In genomic region chr2:203327582-203327917, GRCh38 we compare ENCODE assay signal across 8 cellular contexts. TPM values are rescaled to one million over a fixed set of nuclear protein-coding genes. Genes with fewer than 3 reads are reported as not detected.
DNase-seq lines count a peak whose midpoint lies in the region; ATAC-seq and TF ChIP-seq lines count a peak whose summit lies in the region.

No MANE protein-coding gene starts in this region.

- BruUV-seq in IMR-90 (replicated peaks; lab: Mats Ljungman, UMichigan) = no TSS peak

- no peak for TF ChIP-seq POLR2A in IMR-90 (IDR thresholded peaks at IDR 0.05; ENCODE audit: low read depth, low read length)
- no peak for TF ChIP-seq POLR2A in testis (IDR thresholded peaks at IDR 0.05)

- H3K9ac ChIP-seq in IMR-90 (ENCODE audit: low read depth, low read length) = peak overlapping the region; percentile 80

- H3K27ac ChIP-seq in IMR-90 (ENCODE audit: insufficient read depth, low read length) (peak overlapping the region; percentile 75), angular gyrus (ENCODE audit: low read depth, low read length) (peak overlapping the region; percentile 84), testis (peak overlapping the region; percentile 94 to 95)

- H2BK20ac ChIP-seq in IMR-90 (ENCODE audit: low read depth, low read length) = 0 out of 2 replicates have a peak overlapping the region, but pooled peaks have one; percentile 15

- TF ChIP-seq CTCF in GM12875 (IDR thresholded peaks at IDR 0.05; ENCODE audit: borderline replicate concordance, insufficient read depth, low read depth, low read length) (no peak), IMR-90 (conservative IDR thresholded peaks at IDR 0.05; ENCODE audit: low read depth, low read length) (no peak), testis (IDR thresholded peaks at IDR 0.05) (no peak)

- H4K8ac ChIP-seq in IMR-90 (ENCODE audit: low read depth in 2 of 2, low read length in 2 of 2) = peak overlapping the region; percentile 80 to 88

- H3K4me3 ChIP-seq in GM12875 (ENCODE audit: low read depth, low read length) (peak overlapping the region; percentile 77), IMR-90 (ENCODE audit: insufficient read depth, low read depth, low read length) (peak overlapping the region; percentile 92), testis (peak overlapping the region; percentile 97 to 98)

- H2AK5ac ChIP-seq in IMR-90 (ENCODE audit: low read depth, low read length) = no peak overlapping the region

- peak overlapping the region; percentile 49 for H4K91ac ChIP-seq in IMR-90 (ENCODE audit: insufficient read depth, low read depth, low read length)

- ATAC-seq in IMR-90 (ENCODE audit: low read depth) = peak; percentile 4

- peaks cover 3 to 26% of the 10 kb centered on the region in 2 experiments; a peak in 3 of 4 replicates for H3K79me1 ChIP-seq in IMR-90 (ENCODE audit: low read depth in 1 of 2, low read length in 2 of 2)

- in situ Hi-C loops in IMR-90 (cut with MboI; ENCODE audit: low sequenced_read_pairs) = no loop called here

- POLR2A ChIA-PET in IMR-90 (lab: Charles Lee; ENCODE audit: unreplicated experiment) = no interaction called here

- H2AFZ ChIP-seq in IMR-90 (replicated peaks; ENCODE audit: low read length, poor library complexity) = peak overlapping the region; percentile 89

- peak overlapping the region; percentile 39 for H3K18ac ChIP-seq in IMR-90 (ENCODE audit: low read depth, low read length)

- peak overlapping the region; percentile 93 for H3K14ac ChIP-seq in IMR-90 (replicated peaks; ENCODE audit: low read depth, low read length)

- peak overlapping the region; percentile 54; the same call in 1 of the 2 replicates for H2BK120ac ChIP-seq in IMR-90 (ENCODE audit: low read depth, low read length)

- intact Hi-C loops in IMR-90 (cut with micrococcal nuclease) = loop anchor here (5.0 to 10.0 kb wide), 2 partner anchors 125 to 487 kb away; no protein-coding TSS in a partner anchor
- intact Hi-C loops in testis (cut with DNase I; ENCODE audit: low total_unique reads) = no loop called here

- peak overlapping the region; percentile 63 for H4K5ac ChIP-seq in IMR-90 (ENCODE audit: low read depth, low read length)

- H2BK5ac ChIP-seq in IMR-90 (ENCODE audit: low read depth, low read length, poor library complexity, severe bottlenecking) = peak overlapping the region; percentile 64

- H3K27me3 ChIP-seq in IMR-90 (ENCODE audit: control insufficient read depth, insufficient read depth, low read length) (no peaks in the 10 kb centered on the region), testis (no peaks in the 10 kb centered on the region)

- peak overlapping the region; percentile 85 for H3K4ac ChIP-seq in IMR-90 (ENCODE audit: low read depth, low read length)

- H3K36me3 ChIP-seq in IMR-90 (ENCODE audit: control insufficient read depth, insufficient read depth, low read length) (no peaks in the 10 kb centered on the region), testis (ENCODE audit: low read depth, missing control alignments) (no peaks in the 10 kb centered on the region)

- H3K56ac ChIP-seq in IMR-90 (ENCODE audit: extremely low read depth, insufficient read depth, low read length) = peak overlapping the region; percentile 53

- H2AK9ac ChIP-seq in IMR-90 (replicated peaks; ENCODE audit: low read depth, low read length, poor library complexity) = peak overlapping the region; percentile 56

- CTCF ChIA-PET in IMR-90 (lab: Yijun Ruan, JAX) = no interaction called here

- H3K23ac ChIP-seq in IMR-90 (ENCODE audit: low read depth, low read length) = peak overlapping the region; percentile 98

- H3K9me1 ChIP-seq in IMR-90 (ENCODE audit: insufficient read depth, low read length) = no peaks in the 10 kb centered on the region

- H3K4me2 ChIP-seq in IMR-90 (ENCODE audit: low read depth, low read length) = peak overlapping the region; percentile 81

- no peaks in the 10 kb centered on the region for H3K9me3 ChIP-seq in IMR-90 (ENCODE audit: control insufficient read depth, insufficient read depth, low read length)
- no peaks in the 10 kb centered on the region for H3K9me3 ChIP-seq in testis

- no peak for DNase-seq in IMR-90
- peak; percentile 52 for DNase-seq in iPS-NIHi7 (ENCODE audit: extremely low spot score)
- peak; percentile 26 for DNase-seq in testis
- no peak for DNase-seq in NCI-H187 (lab: John Stamatoyannopoulos, UW)
- no peak for DNase-seq in UCSD-AML1 (lab: John Stamatoyannopoulos, UW; ENCODE audit: unreplicated experiment)
- DNase-seq in activated effector memory CD4-positive, alpha-beta T cell treated with Interleukin-2 at 50 U/mL for 16 hours = no peak

- no peak for TF ChIP-seq RAD21 in IMR-90 (IDR thresholded peaks at IDR 0.05; ENCODE audit: low read length)

- peaks cover 12% of the 10 kb centered on the region; the same call in 1 of the 2 replicates for H4K20me1 ChIP-seq in IMR-90 (ENCODE audit: insufficient read depth, low read length)

- peaks cover 1% of the 10 kb centered on the region; the same call in 1 of the 2 replicates for H3K4me1 ChIP-seq in IMR-90 (ENCODE audit: control insufficient read depth, insufficient read depth, low read length)
- peaks cover 17% of the 10 kb centered on the region for H3K4me1 ChIP-seq in testis

- peak overlapping the region; percentile 72; the same call in 2 of the 3 replicates for H2BK15ac ChIP-seq in IMR-90 (ENCODE audit: low read depth, low read length)

- dilution Hi-C loops in IMR-90 (cut with HindIII; ENCODE audit: low sequenced_read_pairs, unreplicated experiment) = no loop called here

- 0% methylated on average over 1 of the region's 7 CpGs; no CpG with 5 or more reads in 1 of the 2 experiments for WGBS in IMR-90 (ENCODE audit: extremely low coverage in 2 of 2, insufficient read length in 1 of 2), 2 experiments
- 4 to 6% methylated on average over 7 of the region's 7 CpGs for WGBS in testis, 2 donors

TF ChIP-seq in IMR-90, 13 proteins besides CTCF, POLR2A, EP300 and RAD21:
- TF ChIP-seq FOS (IDR thresholded peaks at IDR 0.05; ENCODE audit: low read depth, low read length) = no peak
- no peak for TF ChIP-seq BHLHE40 (IDR thresholded peaks at IDR 0.05; ENCODE audit: low read depth, low read length)
- no peak for TF ChIP-seq MAZ (IDR thresholded peaks at IDR 0.05; ENCODE audit: borderline replicate concordance, low read depth, low read length)
- TF ChIP-seq RCOR1 (IDR thresholded peaks at IDR 0.05; ENCODE audit: insufficient replicate concordance, low read length) = no peak
- TF ChIP-seq, protein P1, sequence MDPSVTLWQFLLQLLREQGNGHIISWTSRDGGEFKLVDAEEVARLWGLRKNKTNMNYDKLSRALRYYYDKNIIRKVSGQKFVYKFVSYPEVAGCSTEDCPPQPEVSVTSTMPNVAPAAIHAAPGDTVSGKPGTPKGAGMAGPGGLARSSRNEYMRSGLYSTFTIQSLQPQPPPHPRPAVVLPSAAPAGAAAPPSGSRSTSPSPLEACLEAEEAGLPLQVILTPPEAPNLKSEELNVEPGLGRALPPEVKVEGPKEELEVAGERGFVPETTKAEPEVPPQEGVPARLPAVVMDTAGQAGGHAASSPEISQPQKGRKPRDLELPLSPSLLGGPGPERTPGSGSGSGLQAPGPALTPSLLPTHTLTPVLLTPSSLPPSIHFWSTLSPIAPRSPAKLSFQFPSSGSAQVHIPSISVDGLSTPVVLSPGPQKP (IDR thresholded peaks at IDR 0.05; ENCODE audit: borderline replicate concordance, low read depth, low read length) = no peak
- no peak for TF ChIP-seq MXI1 (IDR thresholded peaks at IDR 0.05; ENCODE audit: borderline replicate concordance, low read depth, low read length)
- TF ChIP-seq MAFK (IDR thresholded peaks at IDR 0.05; ENCODE audit: low read depth, low read length) = no peak
- no peak for TF ChIP-seq NFE2L2 (IDR thresholded peaks at IDR 0.05; ENCODE audit: low read depth, low read length)
- no peak for TF ChIP-seq CEBPB (IDR thresholded peaks at IDR 0.05; ENCODE audit: low read depth, low read length)
- TF ChIP-seq SMC3 (IDR thresholded peaks at IDR 0.05; ENCODE audit: low read depth, low read length) = no peak
- TF ChIP-seq, protein P2, sequence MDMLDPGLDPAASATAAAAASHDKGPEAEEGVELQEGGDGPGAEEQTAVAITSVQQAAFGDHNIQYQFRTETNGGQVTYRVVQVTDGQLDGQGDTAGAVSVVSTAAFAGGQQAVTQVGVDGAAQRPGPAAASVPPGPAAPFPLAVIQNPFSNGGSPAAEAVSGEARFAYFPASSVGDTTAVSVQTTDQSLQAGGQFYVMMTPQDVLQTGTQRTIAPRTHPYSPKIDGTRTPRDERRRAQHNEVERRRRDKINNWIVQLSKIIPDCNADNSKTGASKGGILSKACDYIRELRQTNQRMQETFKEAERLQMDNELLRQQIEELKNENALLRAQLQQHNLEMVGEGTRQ (IDR thresholded peaks at IDR 0.05; ENCODE audit: low read depth, low read length) = no peak
- no peak for TF ChIP-seq RFX5 (IDR thresholded peaks at IDR 0.05; ENCODE audit: low read depth, low read length)
- no peak for TF ChIP-seq CHD1 (IDR thresholded peaks at IDR 0.05; ENCODE audit: low read depth, low read length)
TF ChIP-seq in IMR-90: peak in this region for 0.

RNA-seq across cellular contexts. Expression of gene ABI2, which starts 0.6 kb away (rescaled TPM):
- total RNA-seq in IMR-90 (2012; rRNA removed) (35.0 and 35.7 TPM in 2 replicates), testis (100 to 1,000 TPM in 1 of 2 donors, 10 to 100 TPM in 1; 91.2 to 106 TPM)
- polyA plus RNA-seq in IMR-90 (2012; rRNA removed) (53.2 and 54.0 TPM in 2 replicates), testis (ENCODE audit: insufficient read depth, low read depth, low replicate concordance) (109 TPM)
- 25.1 and 26.0 TPM in 2 replicates for polyA plus RNA-seq in IMR-90 (2012; cell fraction: cytosol; rRNA removed)
- 34.2 and 49.5 TPM in 2 replicates for polyA plus RNA-seq in IMR-90 (2012; cell fraction: nucleus; rRNA removed; ENCODE audit: low replicate concordance)

Comparison
In these comparisons a context has a peak if more than half of its experiments do, and no peak if none do; other contexts are left out.
1. DNase-seq: peak in iPS-NIHi7 (single experiment) and testis (single experiment); none in IMR-90 (single experiment), NCI-H187 (0 of 2), UCSD-AML1 (single experiment) and activated effector memory CD4-positive, alpha-beta T cell treated with Interleukin-2 at 50 U/mL for 16 hours (single experiment).
2. Peak in every context shown above with its lines, with median percentiles within 50 percentile points of each other: H3K4me3 ChIP-seq and H3K27ac ChIP-seq.